8 cellular contexts compared by ENCODE assay signal in genomic region chr10:129031233-129032150, GRCh38.
DNase-seq lines count a peak whose midpoint lies in the region; ATAC-seq and TF ChIP-seq lines count a peak whose summit lies in the region.

No MANE protein-coding gene starts in this region.

- H3K4me1 Mint-ChIP-seq in stimulated activated effector memory CD8-positive, alpha-beta T cell treated with anti-CD3 and anti-CD28 coated beads, Interleukin-12 subunit alpha, Interleukin-12 subunit beta, amount 100 ng/mL, for 72 hours, result peaks cover 11% of the 10 kb centered on the region

- H3K27ac Mint-ChIP-seq in stimulated activated effector memory CD8-positive, alpha-beta T cell treated with anti-CD3 and anti-CD28 coated beads, Interleukin-12 subunit alpha, Interleukin-12 subunit beta, amount 100 ng/mL, for 72 hours, result no peak overlapping the region

- no peaks in the 10 kb centered on the region for H3K9me3 Mint-ChIP-seq in stimulated activated effector memory CD8-positive, alpha-beta T cell treated with anti-CD3 and anti-CD28 coated beads, Interleukin-12 subunit alpha, Interleukin-12 subunit beta, amount 100 ng/mL, for 72 hours

- DNase-seq in AG10803 (ENCODE audit: low read depth) (peak; percentile 9), UCSD-AML1 (lab: John Stamatoyannopoulos, UW; ENCODE audit: unreplicated experiment) (peak; percentile 69), cerebellum (ENCODE audit: low spot score) (peak; percentile 21), right lobe of liver (peak in 2 of 3 donors; percentile 58 to 63)
- peak; percentile 14 for DNase-seq in Jurkat, Clone E6-1 (ENCODE audit: low read depth, low spot score)
- peak; percentile 17 to 59 for DNase-seq in stimulated activated effector memory CD8-positive, alpha-beta T cell treated with anti-CD3 and anti-CD28 coated beads, Interleukin-12 subunit alpha, Interleukin-12 subunit beta, amount 100 ng/mL, for 72 hours (ENCODE audit: low spot score in 2 of 2)

- H3K4me3 ChIP-seq in AG10803 (ENCODE audit: low read length) (no peak overlapping the region), right lobe of liver (no peak overlapping the region)
- no peak overlapping the region for H3K4me3 ChIP-seq in Jurkat, Clone E6-1 (ENCODE audit: low read length)

- H3K27ac ChIP-seq in right lobe of liver, result no peak overlapping the region

- no peaks in the 10 kb centered on the region for H3K4me1 ChIP-seq in right lobe of liver

- peak; percentile 76 for TF ChIP-seq CTCF in AG10803 (conservative IDR thresholded peaks at IDR 0.05; ENCODE audit: low read length)
- peak; percentile 88 to 98 (median 96) for TF ChIP-seq CTCF in right lobe of liver (IDR thresholded peaks at IDR 0.05)

- no peaks in the 10 kb centered on the region for H3K9me3 ChIP-seq in right lobe of liver

- 18% methylated on average over 16 of the region's 18 CpGs for WGBS in right lobe of liver (ENCODE audit: insufficient coverage, low coverage, low lambda C conversion rate, missing lambda C conversion rate)

- H3K4me3 Mint-ChIP-seq in stimulated activated effector memory CD8-positive, alpha-beta T cell treated with anti-CD3 and anti-CD28 coated beads, Interleukin-12 subunit alpha, Interleukin-12 subunit beta, amount 100 ng/mL, for 72 hours, result no peak overlapping the region

- no peaks in the 10 kb centered on the region for H3K27me3 ChIP-seq in right lobe of liver

- peak; percentile 80 for ATAC-seq in GM18868 (IDR thresholded peaks at IDR 0.05; ENCODE audit: unreplicated experiment)
- peak; percentile 95 to 99 (median 98) for ATAC-seq in right lobe of liver
- ATAC-seq in stimulated activated effector memory CD8-positive, alpha-beta T cell treated with anti-CD3 and anti-CD28 coated beads, Interleukin-12 subunit alpha, Interleukin-12 subunit beta, amount 100 ng/mL, for 72 hours, result peak; percentile 60
- no peak for ATAC-seq in HG02870 (IDR thresholded peaks at IDR 0.05; ENCODE audit: unreplicated experiment)

- no peaks in the 10 kb centered on the region for H3K36me3 Mint-ChIP-seq in stimulated activated effector memory CD8-positive, alpha-beta T cell treated with anti-CD3 and anti-CD28 coated beads, Interleukin-12 subunit alpha, Interleukin-12 subunit beta, amount 100 ng/mL, for 72 hours

- TF ChIP-seq POLR2A in right lobe of liver (IDR thresholded peaks at IDR 0.05), result no peak

- no peaks in the 10 kb centered on the region for H3K36me3 ChIP-seq in right lobe of liver

- intact Hi-C loops in right lobe of liver (cut with DNase I), result no loop called here

Comparison
In these comparisons a context has a peak if more than half of its experiments do, and no peak if none do; other contexts are left out.
1. DNase-seq: peak in every context shown above with its lines; median percentile 69 in UCSD-AML1; 60 in right lobe of liver; 38 in stimulated activated effector memory CD8-positive, alpha-beta T cell treated with anti-CD3 and anti-CD28 coated beads, Interleukin-12 subunit alpha, Interleukin-12 subunit beta, amount 100 ng/mL, for 72 hours; 21 in cerebellum; 14 in Jurkat, Clone E6-1; 9 in AG10803.